Comparison of ENCODE assay signal across 9 cellular contexts in genomic region chr17:27531469-27531948, GRCh38.
DNase-seq lines count a peak whose midpoint lies in the region; ATAC-seq and TF ChIP-seq lines count a peak whose summit lies in the region.
"Had no signal": no experiment of that assay in that cellular context is flagged by ENCODE, and none has a peak within 500 bp of the region (broad histone marks: within the 10 kb centered on the region; RNA-seq: fewer than 3 reads in every experiment).

No MANE protein-coding gene starts in this region.

- TF ChIP-seq CTCF in IMR-90 (conservative IDR thresholded peaks at IDR 0.05; ENCODE audit: low read depth, low read length) = no peak
- TF ChIP-seq CTCF in stomach (IDR thresholded peaks at IDR 0.05) = no peak
- TF ChIP-seq CTCF in omental fat pad (IDR thresholded peaks at IDR 0.05) = no peak
- TF ChIP-seq CTCF in gastroesophageal sphincter (IDR thresholded peaks at IDR 0.05) = no peak

- no peaks in the 10 kb centered on the region for H3K36me3 Mint-ChIP-seq in dendritic cell treated with granulocyte-macrophage colony-stimulating factor and Interleukin-4, amounts not matched to agents 40 ng/mL and 50 ng/mL, for 4 days (ENCODE audit: low read depth)

- POLR2A ChIA-PET in IMR-90 (lab: Charles Lee; ENCODE audit: unreplicated experiment) = no interaction called here

- H3K27ac ChIP-seq in IMR-90 (ENCODE audit: insufficient read depth, low read length) = peak overlapping the region; percentile 74
- peak overlapping the region in 3 of 5 donors; percentile 69 to 83 (median 75) for H3K27ac ChIP-seq in stomach
- peak overlapping the region in 2 of 4 donors; percentile 17 to 40 for H3K27ac ChIP-seq in gastroesophageal sphincter

- peak overlapping the region; percentile 16 to 78 for H4K8ac ChIP-seq in IMR-90 (ENCODE audit: low read depth in 2 of 2, low read length in 2 of 2)

- H2AK5ac ChIP-seq in IMR-90 (ENCODE audit: low read depth, low read length) = peak overlapping the region; percentile 84

- H3K4ac ChIP-seq in IMR-90 (ENCODE audit: low read depth, low read length) = peak overlapping the region; percentile 98

- H3K4me3 ChIP-seq in IMR-90 (ENCODE audit: insufficient read depth, low read depth, low read length) (no peak overlapping the region), stomach (no peak overlapping the region), gastroesophageal sphincter (no peak overlapping the region)

- TF ChIP-seq POLR2A in IMR-90 (IDR thresholded peaks at IDR 0.05; ENCODE audit: low read depth, low read length) (no peak), stomach (IDR thresholded peaks at IDR 0.05) (no peak), gastroesophageal sphincter (IDR thresholded peaks at IDR 0.05) (no peak)

- intact Hi-C loops in IMR-90 (cut with micrococcal nuclease) (no loop called here), stomach (cut with DNase I; ENCODE audit: low total_unique reads) (no loop called here)
- intact Hi-C loops in dendritic cell treated with granulocyte-macrophage colony-stimulating factor and Interleukin-4, amounts not matched to agents 40 ng/mL and 50 ng/mL, for 4 days (cut with micrococcal nuclease) = loop anchor here (5.0 kb wide), 2 partner anchors 179 to 294 kb away; no protein-coding TSS in a partner anchor

- ATAC-seq in IMR-90 (ENCODE audit: low read depth) (no peak), omental fat pad (ENCODE audit: low FRiP score) (no peak), gastroesophageal sphincter (no peak)

- TF ChIP-seq EP300 in stomach (IDR thresholded peaks at IDR 0.05) (no peak), gastroesophageal sphincter (IDR thresholded peaks at IDR 0.05) (no peak)

- peak overlapping the region; percentile 65 for H3K27ac Mint-ChIP-seq in dendritic cell treated with granulocyte-macrophage colony-stimulating factor and Interleukin-4, amounts not matched to agents 40 ng/mL and 50 ng/mL, for 4 days

- H3K9me3 Mint-ChIP-seq in dendritic cell treated with granulocyte-macrophage colony-stimulating factor and Interleukin-4, amounts not matched to agents 40 ng/mL and 50 ng/mL, for 4 days = no peaks in the 10 kb centered on the region

- H2BK5ac ChIP-seq in IMR-90 (ENCODE audit: low read depth, low read length, poor library complexity, severe bottlenecking) = peak overlapping the region; percentile 86

- peak overlapping the region; percentile 87 for H3K23ac ChIP-seq in IMR-90 (ENCODE audit: low read depth, low read length)

- no peak for TF ChIP-seq RAD21 in IMR-90 (IDR thresholded peaks at IDR 0.05; ENCODE audit: low read length)

- CTCF ChIA-PET in IMR-90 (lab: Yijun Ruan, JAX) = no interaction called here

- in situ Hi-C loops in IMR-90 (cut with MboI; ENCODE audit: low sequenced_read_pairs) = loop anchor here (25.0 kb wide), 1 partner anchor 806 kb away; the partner anchor contains the start of genes IFT20 and TNFAIP1

- peak overlapping the region; percentile 86 for H2AK9ac ChIP-seq in IMR-90 (replicated peaks; ENCODE audit: low read depth, low read length, poor library complexity)

- peak overlapping the region; percentile 91 for H2BK15ac ChIP-seq in IMR-90 (ENCODE audit: low read depth, low read length)

- BruUV-seq in IMR-90 (replicated peaks; lab: Mats Ljungman, UMichigan) = no TSS peak

- H2BK20ac ChIP-seq in IMR-90 (ENCODE audit: low read depth, low read length) = peak overlapping the region; percentile 90

- H3K56ac ChIP-seq in IMR-90 (ENCODE audit: extremely low read depth, insufficient read depth, low read length) = peak overlapping the region; percentile 50; the same call in 1 of the 2 replicates

- H4K20me1 ChIP-seq in IMR-90 (ENCODE audit: insufficient read depth, low read length) = peaks cover 16% of the 10 kb centered on the region; the same call in 1 of the 2 replicates

- no CpG with 5 or more reads among the region's 6 CpGs for WGBS in IMR-90 (ENCODE audit: extremely low coverage in 2 of 2, insufficient read length in 1 of 2), 2 experiments
- 88 to 94% (median 89%) methylated on average over 2 to 6 of the region's 6 CpGs for WGBS in stomach, 5 donors
- 100% methylated on average over 2 of the region's 6 CpGs for WGBS in gastroesophageal sphincter (ENCODE audit: low coverage in 1 of 2), 2 donors

- H2AFZ ChIP-seq in IMR-90 (replicated peaks; ENCODE audit: low read length, poor library complexity) = no peak overlapping the region

- H3K79me1 ChIP-seq in IMR-90 (ENCODE audit: low read depth in 1 of 2, low read length in 2 of 2) = peaks cover 45 to 86% of the 10 kb centered on the region in 2 experiments

- no peak overlapping the region for H3K4me2 ChIP-seq in IMR-90 (ENCODE audit: low read depth, low read length)

- no peaks in the 10 kb centered on the region for H3K27me3 ChIP-seq in IMR-90 (ENCODE audit: control insufficient read depth, insufficient read depth, low read length)
- H3K27me3 ChIP-seq in stomach = no peaks in the 10 kb centered on the region
- H3K27me3 ChIP-seq in gastroesophageal sphincter = no peaks in the 10 kb centered on the region

- no peaks in the 10 kb centered on the region for H3K27me3 Mint-ChIP-seq in dendritic cell treated with granulocyte-macrophage colony-stimulating factor and Interleukin-4, amounts not matched to agents 40 ng/mL and 50 ng/mL, for 4 days

- H3K9me3 ChIP-seq in IMR-90 (ENCODE audit: control insufficient read depth, insufficient read depth, low read length) (no peaks in the 10 kb centered on the region), stomach (no peaks in the 10 kb centered on the region), gastroesophageal sphincter (no peaks in the 10 kb centered on the region)

- peaks cover 53% of the 10 kb centered on the region for H3K9me1 ChIP-seq in IMR-90 (ENCODE audit: insufficient read depth, low read length)

- peak overlapping the region; percentile 33 for H3K4me3 Mint-ChIP-seq in dendritic cell treated with granulocyte-macrophage colony-stimulating factor and Interleukin-4, amounts not matched to agents 40 ng/mL and 50 ng/mL, for 4 days

- H3K18ac ChIP-seq in IMR-90 (ENCODE audit: low read depth, low read length) = peak overlapping the region; percentile 89

- H3K4me1 ChIP-seq in IMR-90 (ENCODE audit: control insufficient read depth, insufficient read depth, low read length) (peaks cover 61% of the 10 kb centered on the region), stomach (peaks cover 28 to 85% (median 43%) of the 10 kb centered on the region in 4 donors), gastroesophageal sphincter (peaks cover 0 to 44% (median 15%) of the 10 kb centered on the region in 3 donors)

- H3K36me3 ChIP-seq in IMR-90 (ENCODE audit: control insufficient read depth, insufficient read depth, low read length) = no peaks in the 10 kb centered on the region
- H3K36me3 ChIP-seq in stomach = no peaks in the 10 kb centered on the region
- no peaks in the 10 kb centered on the region for H3K36me3 ChIP-seq in gastroesophageal sphincter

- peak overlapping the region; percentile 94 for H2BK120ac ChIP-seq in IMR-90 (ENCODE audit: low read depth, low read length)

- H4K5ac ChIP-seq in IMR-90 (ENCODE audit: low read depth, low read length) = peak overlapping the region; percentile 47

- DNase-seq in NCI-H510A treated with DMSO at 0.1 percent for 48 hours (lab: John Stamatoyannopoulos, UW) = peak; percentile 35
- DNase-seq in NCI-H510A (lab: John Stamatoyannopoulos, UW) = no peak
- DNase-seq in IMR-90 = no peak
- DNase-seq in stomach = no peak
- no peak for DNase-seq in glomerular visceral epithelial cell (ENCODE audit: extremely low spot score)
- DNase-seq in omental fat pad (ENCODE audit: low spot score) = no peak
- DNase-seq: 8988T had no signal

- peak overlapping the region; percentile 37 for H3K9ac ChIP-seq in IMR-90 (ENCODE audit: low read depth, low read length)

- H3K4me1 Mint-ChIP-seq in dendritic cell treated with granulocyte-macrophage colony-stimulating factor and Interleukin-4, amounts not matched to agents 40 ng/mL and 50 ng/mL, for 4 days (ENCODE audit: low read depth) = peaks cover 75% of the 10 kb centered on the region

- dilution Hi-C loops in IMR-90 (cut with HindIII; ENCODE audit: low sequenced_read_pairs, unreplicated experiment) = no loop called here

- H4K91ac ChIP-seq in IMR-90 (ENCODE audit: insufficient read depth, low read depth, low read length) = peak overlapping the region; percentile 97

- H3K14ac ChIP-seq in IMR-90 (replicated peaks; ENCODE audit: low read depth, low read length) = peak overlapping the region; percentile 81

TF ChIP-seq in IMR-90, 13 proteins besides CTCF, POLR2A, EP300 and RAD21 (continues in another document):
- TF ChIP-seq, protein P1, sequence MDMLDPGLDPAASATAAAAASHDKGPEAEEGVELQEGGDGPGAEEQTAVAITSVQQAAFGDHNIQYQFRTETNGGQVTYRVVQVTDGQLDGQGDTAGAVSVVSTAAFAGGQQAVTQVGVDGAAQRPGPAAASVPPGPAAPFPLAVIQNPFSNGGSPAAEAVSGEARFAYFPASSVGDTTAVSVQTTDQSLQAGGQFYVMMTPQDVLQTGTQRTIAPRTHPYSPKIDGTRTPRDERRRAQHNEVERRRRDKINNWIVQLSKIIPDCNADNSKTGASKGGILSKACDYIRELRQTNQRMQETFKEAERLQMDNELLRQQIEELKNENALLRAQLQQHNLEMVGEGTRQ (IDR thresholded peaks at IDR 0.05; ENCODE audit: low read depth, low read length) = no peak
- TF ChIP-seq SMC3 (IDR thresholded peaks at IDR 0.05; ENCODE audit: low read depth, low read length) = no peak
- TF ChIP-seq FOS (IDR thresholded peaks at IDR 0.05; ENCODE audit: low read depth, low read length) = no peak
- no peak for TF ChIP-seq CEBPB (IDR thresholded peaks at IDR 0.05; ENCODE audit: low read depth, low read length)
- TF ChIP-seq CHD1 (IDR thresholded peaks at IDR 0.05; ENCODE audit: low read depth, low read length) = no peak
- TF ChIP-seq RFX5 (IDR thresholded peaks at IDR 0.05; ENCODE audit: low read depth, low read length) = no peak
- no peak for TF ChIP-seq MAZ (IDR thresholded peaks at IDR 0.05; ENCODE audit: borderline replicate concordance, low read depth, low read length)
- TF ChIP-seq RCOR1 (IDR thresholded peaks at IDR 0.05; ENCODE audit: insufficient replicate concordance, low read length) = no peak
- TF ChIP-seq BHLHE40 (IDR thresholded peaks at IDR 0.05; ENCODE audit: low read depth, low read length) = no peak
- TF ChIP-seq NFE2L2 (IDR thresholded peaks at IDR 0.05; ENCODE audit: low read depth, low read length) = no peak
- no peak for TF ChIP-seq MXI1 (IDR thresholded peaks at IDR 0.05; ENCODE audit: borderline replicate concordance, low read depth, low read length)
- TF ChIP-seq, protein P2, sequence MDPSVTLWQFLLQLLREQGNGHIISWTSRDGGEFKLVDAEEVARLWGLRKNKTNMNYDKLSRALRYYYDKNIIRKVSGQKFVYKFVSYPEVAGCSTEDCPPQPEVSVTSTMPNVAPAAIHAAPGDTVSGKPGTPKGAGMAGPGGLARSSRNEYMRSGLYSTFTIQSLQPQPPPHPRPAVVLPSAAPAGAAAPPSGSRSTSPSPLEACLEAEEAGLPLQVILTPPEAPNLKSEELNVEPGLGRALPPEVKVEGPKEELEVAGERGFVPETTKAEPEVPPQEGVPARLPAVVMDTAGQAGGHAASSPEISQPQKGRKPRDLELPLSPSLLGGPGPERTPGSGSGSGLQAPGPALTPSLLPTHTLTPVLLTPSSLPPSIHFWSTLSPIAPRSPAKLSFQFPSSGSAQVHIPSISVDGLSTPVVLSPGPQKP (IDR thresholded peaks at IDR 0.05; ENCODE audit: borderline replicate concordance, low read depth, low read length) = no peak
